Comparison of ENCODE assay signal across 31 cellular contexts in genomic region chr1:81907569-81907968, GRCh38.
"Had no signal": no experiment of that assay in that cellular context is flagged by ENCODE, and none has a peak within 500 bp of the region (broad histone marks: within the 10 kb centered on the region; RNA-seq: fewer than 3 reads in every experiment).

No MANE protein-coding gene starts in this region.

- H3K36me3 ChIP-seq: brain microvascular endothelial cell, breast epithelium had no signal

- H3K4me3 ChIP-seq: ascending aorta, body of pancreas, breast epithelium had no signal

- H3K27ac ChIP-seq: ascending aorta, body of pancreas, brain microvascular endothelial cell, breast epithelium, VCaP had no signal

- ATAC-seq: activated CD8-positive, alpha-beta T cell treated with anti-CD3 and anti-CD28 coated beads for 36 hours; activated naive CD8-positive, alpha-beta T cell treated with anti-CD3 and anti-CD28 coated beads, Interleukin-2, amount 50 U/mL, for 24 hours; activated T-cell treated with anti-CD3 and anti-CD28 coated beads, Interleukin-2, amount 50 U/mL, for 4 hours; activated T-cell treated with anti-CD3 and anti-CD28 coated beads, Interleukin-2, amount 50 U/mL, for 72 hours; activated T-helper 17 cell treated with anti-CD3 and anti-CD28 coated beads, Interleukin-2, amount 50 U/mL, for 72 hours; body of pancreas had no signal

- H3K4me1 ChIP-seq: breast epithelium had no signal

- H3K27me3 ChIP-seq: ascending aorta, body of pancreas, brain microvascular endothelial cell, breast epithelium had no signal

- H3K9me3 ChIP-seq: ascending aorta, body of pancreas, breast epithelium had no signal

- DNase-seq: activated B cell treated with CpG ODN at 0.5 μM for 24 hours; activated CD4-positive, alpha-beta memory T cell treated with anti-CD3 and anti-CD28 coated beads for 36 hours; activated CD4-positive, alpha-beta T cell treated with anti-CD3 and anti-CD28 coated beads for 4 hours; activated CD4-positive, alpha-beta T cell treated with anti-CD3 and anti-CD28 coated beads, Interleukin-2, amount 10 ng/mL, durations not matched to agents 24 days and 14 days; activated CD4-positive, alpha-beta T cell treated with anti-CD3 and anti-CD28 coated beads, Interleukin-2, amount 50 U/mL, for 1 hour; activated CD4-positive, alpha-beta T cell treated with anti-CD3 and anti-CD28 coated beads, Interleukin-2, amount 50 U/mL, for 4 hours; activated CD4-positive, CD25-positive, alpha-beta regulatory T cell treated with anti-CD3 and anti-CD28 coated beads, Interleukin-2, amount 50 U/mL, for 72 hours; activated CD8-positive, alpha-beta memory T cell treated with anti-CD3 and anti-CD28 coated beads, Interleukin-2, amount 50 U/mL, for 4 hours; activated CD8-positive, alpha-beta T cell treated with anti-CD3 and anti-CD28 coated beads for 36 hours; activated gamma-delta T cell; activated naive CD4-positive, alpha-beta T cell treated with anti-CD3 and anti-CD28 coated beads, Interleukin-2, amount 10 ng/mL, durations not matched to agents 7 days and 5 days; activated naive CD4-positive, alpha-beta T cell treated with Interleukin-2 at 50 U/mL for 16 hours; activated naive CD8-positive, alpha-beta T cell treated with anti-CD3 and anti-CD28 coated beads, Interleukin-2, amount 10 ng/mL, durations not matched to agents 7 days and 5 days; activated naive CD8-positive, alpha-beta T cell treated with anti-CD3 and anti-CD28 coated beads, Interleukin-2, amount 50 U/mL, for 24 hours; activated T-cell treated with anti-CD3 and anti-CD28 coated beads for 4 hours; activated T-cell treated with anti-CD3 and anti-CD28 coated beads, Interleukin-2, amount 50 U/mL, for 1 hour; activated T-cell treated with anti-CD3 and anti-CD28 coated beads, Interleukin-2, amount 50 U/mL, for 4 hours; activated T-cell treated with anti-CD3 and anti-CD28 coated beads, Interleukin-2, amount 50 U/mL, for 72 hours; amygdala; anterior cingulate cortex; body of pancreas; brain microvascular endothelial cell; central memory CD4-positive, alpha-beta T cell; T-helper 1 cell; T-helper 2 cell; T-helper 9 cell had no signal

- FAIRE-seq: TTC549 had no signal
